In the genomic region with DNA sequence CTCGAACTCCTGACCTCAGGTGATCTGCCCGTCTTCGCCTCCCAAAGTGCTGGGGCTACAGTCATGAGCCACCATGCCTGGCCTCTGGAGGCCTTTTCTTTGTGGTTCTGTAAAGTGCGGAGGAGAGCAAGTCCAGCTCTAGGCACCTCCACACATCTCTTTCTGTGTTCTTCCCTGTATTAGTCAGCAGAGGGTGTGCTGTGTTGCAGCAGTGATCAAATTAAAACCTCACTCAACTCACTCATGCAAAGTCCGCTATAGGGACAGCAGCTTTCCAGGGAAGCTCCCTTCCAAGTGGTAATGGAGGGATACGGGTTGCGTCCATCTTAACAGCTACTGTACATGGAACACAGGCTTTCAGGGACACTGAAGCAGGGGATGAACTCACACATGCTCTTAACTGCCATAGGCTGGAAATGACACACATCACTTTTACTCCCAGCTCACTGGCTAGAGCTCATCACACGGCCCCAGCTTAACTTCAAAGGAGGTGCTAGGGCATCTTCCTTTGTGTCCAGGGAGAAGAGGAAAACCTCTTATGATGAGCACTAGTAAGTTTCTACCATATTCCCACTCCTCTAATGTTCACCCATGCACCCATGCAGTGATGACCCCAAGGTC, we compare ENCODE assay signal across 1 cellular context.
TF ChIP-seq lines count a peak whose summit lies in the region.

No MANE protein-coding gene starts in this region.

TF ChIP-seq in GM12878, 131 proteins besides CTCF, POLR2A, EP300 and RAD21:
- TF ChIP-seq, protein P1, sequence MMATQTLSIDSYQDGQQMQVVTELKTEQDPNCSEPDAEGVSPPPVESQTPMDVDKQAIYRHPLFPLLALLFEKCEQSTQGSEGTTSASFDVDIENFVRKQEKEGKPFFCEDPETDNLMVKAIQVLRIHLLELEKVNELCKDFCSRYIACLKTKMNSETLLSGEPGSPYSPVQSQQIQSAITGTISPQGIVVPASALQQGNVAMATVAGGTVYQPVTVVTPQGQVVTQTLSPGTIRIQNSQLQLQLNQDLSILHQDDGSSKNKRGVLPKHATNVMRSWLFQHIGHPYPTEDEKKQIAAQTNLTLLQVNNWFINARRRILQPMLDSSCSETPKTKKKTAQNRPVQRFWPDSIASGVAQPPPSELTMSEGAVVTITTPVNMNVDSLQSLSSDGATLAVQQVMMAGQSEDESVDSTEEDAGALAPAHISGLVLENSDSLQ (IDR thresholded peaks at IDR 0.05), result 0 out of 2 replicates have a peak, but pooled peaks have one; percentile 22
- TF ChIP-seq, protein P2, sequence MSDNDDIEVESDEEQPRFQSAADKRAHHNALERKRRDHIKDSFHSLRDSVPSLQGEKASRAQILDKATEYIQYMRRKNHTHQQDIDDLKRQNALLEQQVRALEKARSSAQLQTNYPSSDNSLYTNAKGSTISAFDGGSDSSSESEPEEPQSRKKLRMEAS (IDR thresholded peaks at IDR 0.05; ENCODE audit: low read depth, low read length), result no peak
- peak; percentile 43; the same call in 1 of the 2 replicates for TF ChIP-seq SMC3 (IDR thresholded peaks at IDR 0.05; ENCODE audit: borderline replicate concordance, low read length)
- no peak for TF ChIP-seq KLF5 (IDR thresholded peaks at IDR 0.05; ENCODE audit: partially characterized antibody)
